ENCODE assay signal across 8 cellular contexts in genomic region chr1:58785424-58786058, GRCh38. TPM values are rescaled to one million over a fixed set of nuclear protein-coding genes. Genes with fewer than 3 reads are reported as not detected.
A peak's percentile ranks its signal among the peaks of the same experiment; 100 is the strongest.
DNase-seq lines count a peak whose midpoint lies in the region; ATAC-seq and TF ChIP-seq lines count a peak whose summit lies in the region.

No MANE protein-coding gene starts in this region.

- no peak for TF ChIP-seq CTCF in omental fat pad (IDR thresholded peaks at IDR 0.05)

- ATAC-seq in omental fat pad (ENCODE audit: low FRiP score) (peak; percentile 0), HG03521 (IDR thresholded peaks at IDR 0.05; ENCODE audit: unreplicated experiment) (no peak), GM21367 (IDR thresholded peaks at IDR 0.05; ENCODE audit: unreplicated experiment) (no peak), GM21390 (IDR thresholded peaks at IDR 0.05; ENCODE audit: unreplicated experiment) (no peak)

- peak; percentile 50 for DNase-seq in H7
- DNase-seq in NCI-H748 (lab: John Stamatoyannopoulos, UW; ENCODE audit: unreplicated experiment) = peak; percentile 89
- peak; percentile 72 for DNase-seq in activated effector memory CD4-positive, alpha-beta T cell treated with anti-CD3 and anti-CD28 coated beads, Interleukin-2, amount 50 U/mL, for 16 hours
- DNase-seq in germinal center (ENCODE audit: low spot score) = peak; percentile 7
- peak; percentile 31 for DNase-seq in omental fat pad (ENCODE audit: low spot score)

- peak overlapping the region; percentile 85 for H3K4me3 ChIP-seq in H7 (ENCODE audit: insufficient read depth, low read depth, low read length)

- peaks cover 18% of the 10 kb centered on the region for H3K27me3 ChIP-seq in H7 (ENCODE audit: control insufficient read depth, insufficient read depth, low read length)

- no peaks in the 10 kb centered on the region for H3K36me3 ChIP-seq in H7 (replicated peaks; ENCODE audit: control insufficient read depth, insufficient read depth, low read length)

RNA-seq across cellular contexts. Expression of gene JUN, which starts 1.7 kb away (rescaled TPM):
- total RNA-seq in H7 (2014; rRNA removed; shearing (Covaris generic)) = 37.1 and 64.0 TPM in 2 replicates
- 100 to 1,000 TPM; 367 to 477 (median 404) TPM for total RNA-seq in omental fat pad

Comparison
In these comparisons a context has a peak if more than half of its experiments do, and no peak if none do; other contexts are left out.
1. DNase-seq: peak in every context shown above with its lines; median percentile 89 in NCI-H748; 72 in activated effector memory CD4-positive, alpha-beta T cell treated with anti-CD3 and anti-CD28 coated beads, Interleukin-2, amount 50 U/mL, for 16 hours; 50 in H7; 31 in omental fat pad; 7 in germinal center.